In the genomic region with DNA sequence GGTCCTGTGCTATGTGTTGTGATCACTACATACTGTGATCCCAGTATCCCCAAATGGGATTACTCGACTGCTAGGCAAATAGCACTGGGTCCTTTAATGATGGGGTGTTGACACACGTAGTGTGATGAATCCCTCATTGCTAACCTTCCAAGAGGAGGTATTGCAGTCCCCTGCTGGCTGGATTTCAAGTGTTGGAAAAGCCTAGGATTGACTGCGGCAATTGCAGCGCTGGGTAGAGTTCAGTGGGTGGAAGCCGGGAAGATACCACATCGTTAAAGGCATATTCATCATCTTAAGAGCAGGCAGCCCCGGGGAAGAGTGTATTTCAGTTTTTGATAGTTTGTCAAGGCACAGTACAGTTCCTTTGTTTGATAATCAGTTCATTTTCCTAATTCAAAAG, we compare ENCODE assay signal across 17 cellular contexts.
DNase-seq lines count a peak whose midpoint lies in the region; ATAC-seq and TF ChIP-seq lines count a peak whose summit lies in the region.
"Had no signal": no experiment of that assay in that cellular context is flagged by ENCODE, and none has a peak within 500 bp of the region (broad histone marks: within the 10 kb centered on the region; RNA-seq: fewer than 3 reads in every experiment).

No MANE protein-coding gene starts in this region.

- H3K27ac ChIP-seq in cardiac muscle cell (no peak overlapping the region), left ventricle myocardium inferior (replicated peaks) (no peak overlapping the region), substantia nigra (ENCODE audit: low read depth, low read length, poor library complexity, severe bottlenecking) (no peak overlapping the region)
- H3K27ac ChIP-seq: C4-2B, SK-N-MC had no signal

- TF ChIP-seq CTCF in cardiac muscle cell (IDR thresholded peaks at IDR 0.05; ENCODE audit: low read depth, low read length) (no peak), left ventricle myocardium inferior (IDR thresholded peaks at IDR 0.05; ENCODE audit: borderline replicate concordance) (no peak)

- H3K4me1 ChIP-seq in cardiac muscle cell (ENCODE audit: low read depth) = no peaks in the 10 kb centered on the region
- H3K4me1 ChIP-seq in left ventricle myocardium inferior = no peaks in the 10 kb centered on the region
- H3K4me1 ChIP-seq: Caco-2 had no signal

- intact Hi-C loops in left ventricle myocardium inferior (cut with micrococcal nuclease) = no loop called here

- H3K27me3 ChIP-seq in cardiac muscle cell = no peaks in the 10 kb centered on the region
- H3K27me3 ChIP-seq in left ventricle myocardium inferior (ENCODE audit: low read depth) = no peaks in the 10 kb centered on the region

- no peaks in the 10 kb centered on the region for H3K36me3 ChIP-seq in cardiac muscle cell
- H3K36me3 ChIP-seq in left ventricle myocardium inferior = no peaks in the 10 kb centered on the region

- no peak for ATAC-seq in HG02884 (IDR thresholded peaks at IDR 0.05; ENCODE audit: unreplicated experiment)
- ATAC-seq: K562, Panc1 had no signal

- H3K9me3 ChIP-seq in cardiac muscle cell (ENCODE audit: low read depth) (no peaks in the 10 kb centered on the region), left ventricle myocardium inferior (replicated peaks) (peaks cover 15% of the 10 kb centered on the region)
- H3K9me3 ChIP-seq: Caco-2 had no signal

- H3K4me3 ChIP-seq in cardiac muscle cell = no peak overlapping the region
- no peak overlapping the region for H3K4me3 ChIP-seq in left ventricle myocardium inferior
- H3K4me3 ChIP-seq: K562, SK-N-MC had no signal

- DNase-seq in cardiac muscle cell (ENCODE audit: low read depth in 1 of 2, low spot score in 1 of 2) (peak; percentile 7 to 8), left ventricle myocardium inferior (no peak), NCI-H748 treated with DMSO at 0.1 percent for 48 hours (lab: John Stamatoyannopoulos, UW) (peak; percentile 18), fibroblast of peridontal ligament (ENCODE audit: extremely low read depth) (peak; percentile 42), DMS 273 (lab: John Stamatoyannopoulos, UW; ENCODE audit: unreplicated experiment) (no peak), substantia nigra (lab: John Stamatoyannopoulos, UW) (no peak), NCI-H2196 (lab: John Stamatoyannopoulos, UW; ENCODE audit: unreplicated experiment) (no peak)
- DNase-seq: Caco-2, H9, NCI-H1436 treated with DMSO at 0.1 percent for 48 hours, NCI-H2107, NCI-H526 treated with DMSO at 0.1 percent for 48 hours had no signal

Comparison
In these comparisons a context has a peak if more than half of its experiments do, and no peak if none do; other contexts are left out.
1. DNase-seq: peak in cardiac muscle cell (2 of 2), NCI-H748 treated with DMSO at 0.1 percent for 48 hours (single experiment) and fibroblast of peridontal ligament (single experiment); none in left ventricle myocardium inferior (single experiment), DMS 273 (single experiment), substantia nigra (0 of 49) and NCI-H2196 (single experiment).